In genomic region chr1:31054349-31054748, GRCh38 we compare ENCODE assay signal across 2 cellular contexts.
TF ChIP-seq lines count a peak whose summit lies in the region.

No MANE protein-coding gene starts in this region.

TF ChIP-seq in liver, 16 proteins besides CTCF, POLR2A, EP300 and RAD21:
- TF ChIP-seq HNF4A (conservative IDR thresholded peaks at IDR 0.05) (peak; percentile 58 to 80), HNF4G (IDR thresholded peaks at IDR 0.05) (no peak), SP1 (IDR thresholded peaks at IDR 0.05) (peak; percentile 14), FOXA1 (IDR thresholded peaks at IDR 0.05) (no peak), RXRA (IDR thresholded peaks at IDR 0.05) (peak in 1 of 2 donors; percentile 41), JUND (IDR thresholded peaks at IDR 0.05) (peak in 1 of 2 donors; percentile 39), EGR1 (IDR thresholded peaks at IDR 0.05; ENCODE audit: low read depth in 2 of 2) (peak in 1 of 2 donors; percentile 48), YY1 (IDR thresholded peaks at IDR 0.05) (no peak), NR2F2 (IDR thresholded peaks at IDR 0.05) (no peak), GABPA (IDR thresholded peaks at IDR 0.05 in 1 of 2, conservative IDR thresholded peaks at IDR 0.05 in 1 of 2) (no peak), FOXA2 (IDR thresholded peaks at IDR 0.05) (no peak), TAF1 (conservative IDR thresholded peaks at IDR 0.05) (no peak), MAX (IDR thresholded peaks at IDR 0.05) (no peak)
- TF ChIP-seq, protein P1, sequence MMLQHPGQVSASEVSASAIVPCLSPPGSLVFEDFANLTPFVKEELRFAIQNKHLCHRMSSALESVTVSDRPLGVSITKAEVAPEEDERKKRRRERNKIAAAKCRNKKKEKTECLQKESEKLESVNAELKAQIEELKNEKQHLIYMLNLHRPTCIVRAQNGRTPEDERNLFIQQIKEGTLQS (IDR thresholded peaks at IDR 0.05): no peak
- TF ChIP-seq, protein P2, sequence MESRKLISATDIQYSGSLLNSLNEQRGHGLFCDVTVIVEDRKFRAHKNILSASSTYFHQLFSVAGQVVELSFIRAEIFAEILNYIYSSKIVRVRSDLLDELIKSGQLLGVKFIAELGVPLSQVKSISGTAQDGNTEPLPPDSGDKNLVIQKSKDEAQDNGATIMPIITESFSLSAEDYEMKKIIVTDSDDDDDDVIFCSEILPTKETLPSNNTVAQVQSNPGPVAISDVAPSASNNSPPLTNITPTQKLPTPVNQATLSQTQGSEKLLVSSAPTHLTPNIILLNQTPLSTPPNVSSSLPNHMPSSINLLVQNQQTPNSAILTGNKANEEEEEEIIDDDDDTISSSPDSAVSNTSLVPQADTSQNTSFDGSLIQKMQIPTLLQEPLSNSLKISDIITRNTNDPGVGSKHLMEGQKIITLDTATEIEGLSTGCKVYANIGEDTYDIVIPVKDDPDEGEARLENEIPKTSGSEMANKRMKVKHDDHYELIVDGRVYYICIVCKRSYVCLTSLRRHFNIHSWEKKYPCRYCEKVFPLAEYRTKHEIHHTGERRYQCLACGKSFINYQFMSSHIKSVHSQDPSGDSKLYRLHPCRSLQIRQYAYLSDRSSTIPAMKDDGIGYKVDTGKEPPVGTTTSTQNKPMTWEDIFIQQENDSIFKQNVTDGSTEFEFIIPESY (IDR thresholded peaks at IDR 0.05): no peak
- TF ChIP-seq, protein P3, sequence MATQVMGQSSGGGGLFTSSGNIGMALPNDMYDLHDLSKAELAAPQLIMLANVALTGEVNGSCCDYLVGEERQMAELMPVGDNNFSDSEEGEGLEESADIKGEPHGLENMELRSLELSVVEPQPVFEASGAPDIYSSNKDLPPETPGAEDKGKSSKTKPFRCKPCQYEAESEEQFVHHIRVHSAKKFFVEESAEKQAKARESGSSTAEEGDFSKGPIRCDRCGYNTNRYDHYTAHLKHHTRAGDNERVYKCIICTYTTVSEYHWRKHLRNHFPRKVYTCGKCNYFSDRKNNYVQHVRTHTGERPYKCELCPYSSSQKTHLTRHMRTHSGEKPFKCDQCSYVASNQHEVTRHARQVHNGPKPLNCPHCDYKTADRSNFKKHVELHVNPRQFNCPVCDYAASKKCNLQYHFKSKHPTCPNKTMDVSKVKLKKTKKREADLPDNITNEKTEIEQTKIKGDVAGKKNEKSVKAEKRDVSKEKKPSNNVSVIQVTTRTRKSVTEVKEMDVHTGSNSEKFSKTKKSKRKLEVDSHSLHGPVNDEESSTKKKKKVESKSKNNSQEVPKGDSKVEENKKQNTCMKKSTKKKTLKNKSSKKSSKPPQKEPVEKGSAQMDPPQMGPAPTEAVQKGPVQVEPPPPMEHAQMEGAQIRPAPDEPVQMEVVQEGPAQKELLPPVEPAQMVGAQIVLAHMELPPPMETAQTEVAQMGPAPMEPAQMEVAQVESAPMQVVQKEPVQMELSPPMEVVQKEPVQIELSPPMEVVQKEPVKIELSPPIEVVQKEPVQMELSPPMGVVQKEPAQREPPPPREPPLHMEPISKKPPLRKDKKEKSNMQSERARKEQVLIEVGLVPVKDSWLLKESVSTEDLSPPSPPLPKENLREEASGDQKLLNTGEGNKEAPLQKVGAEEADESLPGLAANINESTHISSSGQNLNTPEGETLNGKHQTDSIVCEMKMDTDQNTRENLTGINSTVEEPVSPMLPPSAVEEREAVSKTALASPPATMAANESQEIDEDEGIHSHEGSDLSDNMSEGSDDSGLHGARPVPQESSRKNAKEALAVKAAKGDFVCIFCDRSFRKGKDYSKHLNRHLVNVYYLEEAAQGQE (IDR thresholded peaks at IDR 0.05): no peak

TF ChIP-seq in HepG2, 621 proteins besides CTCF, POLR2A, EP300 and RAD21:
- TF ChIP-seq ZNF574 (CRISPR knock-in tag; IDR thresholded peaks at IDR 0.05): no peak
- TF ChIP-seq, protein P4, sequence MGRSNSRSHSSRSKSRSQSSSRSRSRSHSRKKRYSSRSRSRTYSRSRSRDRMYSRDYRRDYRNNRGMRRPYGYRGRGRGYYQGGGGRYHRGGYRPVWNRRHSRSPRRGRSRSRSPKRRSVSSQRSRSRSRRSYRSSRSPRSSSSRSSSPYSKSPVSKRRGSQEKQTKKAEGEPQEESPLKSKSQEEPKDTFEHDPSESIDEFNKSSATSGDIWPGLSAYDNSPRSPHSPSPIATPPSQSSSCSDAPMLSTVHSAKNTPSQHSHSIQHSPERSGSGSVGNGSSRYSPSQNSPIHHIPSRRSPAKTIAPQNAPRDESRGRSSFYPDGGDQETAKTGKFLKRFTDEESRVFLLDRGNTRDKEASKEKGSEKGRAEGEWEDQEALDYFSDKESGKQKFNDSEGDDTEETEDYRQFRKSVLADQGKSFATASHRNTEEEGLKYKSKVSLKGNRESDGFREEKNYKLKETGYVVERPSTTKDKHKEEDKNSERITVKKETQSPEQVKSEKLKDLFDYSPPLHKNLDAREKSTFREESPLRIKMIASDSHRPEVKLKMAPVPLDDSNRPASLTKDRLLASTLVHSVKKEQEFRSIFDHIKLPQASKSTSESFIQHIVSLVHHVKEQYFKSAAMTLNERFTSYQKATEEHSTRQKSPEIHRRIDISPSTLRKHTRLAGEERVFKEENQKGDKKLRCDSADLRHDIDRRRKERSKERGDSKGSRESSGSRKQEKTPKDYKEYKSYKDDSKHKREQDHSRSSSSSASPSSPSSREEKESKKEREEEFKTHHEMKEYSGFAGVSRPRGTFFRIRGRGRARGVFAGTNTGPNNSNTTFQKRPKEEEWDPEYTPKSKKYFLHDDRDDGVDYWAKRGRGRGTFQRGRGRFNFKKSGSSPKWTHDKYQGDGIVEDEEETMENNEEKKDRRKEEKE (IDR thresholded peaks at IDR 0.05): no peak
- TF ChIP-seq DBP (CRISPR knock-in tag; IDR thresholded peaks at IDR 0.05; ENCODE audit: not compliant biosample characterization): no peak
- no peak for TF ChIP-seq ZNF501 (CRISPR knock-in tag; IDR thresholded peaks at IDR 0.05)
- TF ChIP-seq, protein P5, sequence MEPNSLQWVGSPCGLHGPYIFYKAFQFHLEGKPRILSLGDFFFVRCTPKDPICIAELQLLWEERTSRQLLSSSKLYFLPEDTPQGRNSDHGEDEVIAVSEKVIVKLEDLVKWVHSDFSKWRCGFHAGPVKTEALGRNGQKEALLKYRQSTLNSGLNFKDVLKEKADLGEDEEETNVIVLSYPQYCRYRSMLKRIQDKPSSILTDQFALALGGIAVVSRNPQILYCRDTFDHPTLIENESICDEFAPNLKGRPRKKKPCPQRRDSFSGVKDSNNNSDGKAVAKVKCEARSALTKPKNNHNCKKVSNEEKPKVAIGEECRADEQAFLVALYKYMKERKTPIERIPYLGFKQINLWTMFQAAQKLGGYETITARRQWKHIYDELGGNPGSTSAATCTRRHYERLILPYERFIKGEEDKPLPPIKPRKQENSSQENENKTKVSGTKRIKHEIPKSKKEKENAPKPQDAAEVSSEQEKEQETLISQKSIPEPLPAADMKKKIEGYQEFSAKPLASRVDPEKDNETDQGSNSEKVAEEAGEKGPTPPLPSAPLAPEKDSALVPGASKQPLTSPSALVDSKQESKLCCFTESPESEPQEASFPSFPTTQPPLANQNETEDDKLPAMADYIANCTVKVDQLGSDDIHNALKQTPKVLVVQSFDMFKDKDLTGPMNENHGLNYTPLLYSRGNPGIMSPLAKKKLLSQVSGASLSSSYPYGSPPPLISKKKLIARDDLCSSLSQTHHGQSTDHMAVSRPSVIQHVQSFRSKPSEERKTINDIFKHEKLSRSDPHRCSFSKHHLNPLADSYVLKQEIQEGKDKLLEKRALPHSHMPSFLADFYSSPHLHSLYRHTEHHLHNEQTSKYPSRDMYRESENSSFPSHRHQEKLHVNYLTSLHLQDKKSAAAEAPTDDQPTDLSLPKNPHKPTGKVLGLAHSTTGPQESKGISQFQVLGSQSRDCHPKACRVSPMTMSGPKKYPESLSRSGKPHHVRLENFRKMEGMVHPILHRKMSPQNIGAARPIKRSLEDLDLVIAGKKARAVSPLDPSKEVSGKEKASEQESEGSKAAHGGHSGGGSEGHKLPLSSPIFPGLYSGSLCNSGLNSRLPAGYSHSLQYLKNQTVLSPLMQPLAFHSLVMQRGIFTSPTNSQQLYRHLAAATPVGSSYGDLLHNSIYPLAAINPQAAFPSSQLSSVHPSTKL (CRISPR knock-in tag; IDR thresholded peaks at IDR 0.05): no peak
- no peak for TF ChIP-seq HNRNPH1 (optimal IDR thresholded peaks at IDR 0.05; ENCODE audit: low read depth, low read length)
- TF ChIP-seq ARNT2 (CRISPR knock-in tag; IDR thresholded peaks at IDR 0.05; ENCODE audit: low read depth): no peak
- TF ChIP-seq, protein P6, sequence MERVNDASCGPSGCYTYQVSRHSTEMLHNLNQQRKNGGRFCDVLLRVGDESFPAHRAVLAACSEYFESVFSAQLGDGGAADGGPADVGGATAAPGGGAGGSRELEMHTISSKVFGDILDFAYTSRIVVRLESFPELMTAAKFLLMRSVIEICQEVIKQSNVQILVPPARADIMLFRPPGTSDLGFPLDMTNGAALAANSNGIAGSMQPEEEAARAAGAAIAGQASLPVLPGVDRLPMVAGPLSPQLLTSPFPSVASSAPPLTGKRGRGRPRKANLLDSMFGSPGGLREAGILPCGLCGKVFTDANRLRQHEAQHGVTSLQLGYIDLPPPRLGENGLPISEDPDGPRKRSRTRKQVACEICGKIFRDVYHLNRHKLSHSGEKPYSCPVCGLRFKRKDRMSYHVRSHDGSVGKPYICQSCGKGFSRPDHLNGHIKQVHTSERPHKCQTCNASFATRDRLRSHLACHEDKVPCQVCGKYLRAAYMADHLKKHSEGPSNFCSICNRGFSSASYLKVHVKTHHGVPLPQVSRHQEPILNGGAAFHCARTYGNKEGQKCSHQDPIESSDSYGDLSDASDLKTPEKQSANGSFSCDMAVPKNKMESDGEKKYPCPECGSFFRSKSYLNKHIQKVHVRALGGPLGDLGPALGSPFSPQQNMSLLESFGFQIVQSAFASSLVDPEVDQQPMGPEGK (CRISPR knock-in tag; IDR thresholded peaks at IDR 0.05): no peak
- TF ChIP-seq YY1 (IDR thresholded peaks at IDR 0.05; ENCODE audit: insufficient read depth, insufficient replicate concordance, low read depth, low read length): no peak
- no peak for TF ChIP-seq ERF (CRISPR knock-in tag; IDR thresholded peaks at IDR 0.05)
- no peak for TF ChIP-seq HNF1B (CRISPR knock-in tag; IDR thresholded peaks at IDR 0.05)
- TF ChIP-seq PITX1 (CRISPR knock-in tag; IDR thresholded peaks at IDR 0.05): no peak
- TF ChIP-seq ZNF572 (CRISPR knock-in tag; IDR thresholded peaks at IDR 0.05): no peak
